19 cellular contexts compared by ENCODE assay signal in the genomic region with DNA sequence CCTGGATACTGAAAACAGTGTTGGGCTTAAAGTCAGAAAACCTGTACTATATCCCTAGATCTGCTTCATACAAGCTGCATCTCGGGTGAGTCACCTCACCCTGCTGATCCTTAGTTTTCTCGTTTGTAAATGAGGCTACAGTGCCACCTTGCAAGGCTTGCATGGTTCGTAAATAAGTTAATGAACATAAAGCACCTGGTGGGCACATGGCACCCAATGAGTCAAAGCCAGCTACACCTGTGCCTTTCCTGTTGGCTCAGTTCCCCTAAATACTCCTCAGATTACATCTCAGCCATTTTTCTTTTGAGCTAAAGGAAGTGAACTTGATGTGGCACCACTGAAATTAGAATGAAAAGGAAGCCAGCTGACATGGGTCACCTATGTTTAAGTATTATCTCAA. TPM values are rescaled to one million over a fixed set of nuclear protein-coding genes. Genes with fewer than 3 reads are reported as not detected.
DNase-seq lines count a peak whose midpoint lies in the region; ATAC-seq, FAIRE-seq and TF ChIP-seq lines count a peak whose summit lies in the region.
"Had no signal": no experiment of that assay in that cellular context is flagged by ENCODE, and none has a peak within 500 bp of the region (broad histone marks: within the 10 kb centered on the region; RNA-seq: fewer than 3 reads in every experiment).

No MANE protein-coding gene starts in this region.

- no peak overlapping the region for H2BK120ac ChIP-seq in H1 (replicated peaks; ENCODE audit: low read depth, low read length)

- no peak for TF ChIP-seq EP300 in H1 (IDR thresholded peaks at IDR 0.05; ENCODE audit: borderline replicate concordance in 1 of 2, low read depth in 2 of 2, low read length in 2 of 2)

- WGBS in H1 (ENCODE audit: extremely low coverage in 1 of 2, insufficient coverage in 1 of 2, insufficient read length in 1 of 2, insufficient replicate concordance in 2 of 2, low coverage in 1 of 2, low lambda C conversion rate in 2 of 2, missing lambda C conversion rate in 1 of 2), 2 experiments = 87% methylated on average over 3 of the region's 3 CpGs; no CpG with 5 or more reads in 1 of the 2 experiments

- H3K4me1 ChIP-seq in MM.1S (ENCODE audit: low read length) (peaks cover 8% of the 10 kb centered on the region; the same call in 1 of the 2 replicates), H1 (replicated peaks in 1 of 4; ENCODE audit: control insufficient read depth in 3 of 4, insufficient read depth in 4 of 4, low read length in 3 of 4) (peaks cover 0 to 4% (median 1%) of the 10 kb centered on the region in 4 experiments; a peak in 3 of 7 replicates), left ventricle myocardium inferior (no peaks in the 10 kb centered on the region)
- H3K4me1 ChIP-seq: left lung, prostate gland had no signal

- H3K18ac ChIP-seq in H1 (ENCODE audit: extremely low read depth, low read length) = no peak overlapping the region

- TF ChIP-seq CTCF in MM.1S (IDR thresholded peaks at IDR 0.05; ENCODE audit: low read length) = no peak; the same call in 1 of the 2 replicates
- no peak for TF ChIP-seq CTCF in H1 (IDR thresholded peaks at IDR 0.05; ENCODE audit: control extremely low read depth in 1 of 3, insufficient read depth in 1 of 3, low read depth in 1 of 3, low read length in 3 of 3)
- TF ChIP-seq CTCF in left ventricle myocardium inferior (IDR thresholded peaks at IDR 0.05; ENCODE audit: borderline replicate concordance) = no peak

- H3K36me3 ChIP-seq in MM.1S (replicated peaks; ENCODE audit: insufficient read depth, low read length) (no peaks in the 10 kb centered on the region), H1 (ENCODE audit: control insufficient read depth in 2 of 4, insufficient read depth in 4 of 4, low read length in 3 of 4) (no peaks in the 10 kb centered on the region), left ventricle myocardium inferior (no peaks in the 10 kb centered on the region)
- H3K36me3 ChIP-seq: left lung, prostate gland had no signal

- H3K79me2 ChIP-seq in MM.1S (ENCODE audit: low read length) (no peaks in the 10 kb centered on the region), H1 (ENCODE audit: control insufficient read depth in 1 of 2, insufficient read depth in 2 of 2, low read length in 2 of 2) (no peaks in the 10 kb centered on the region)

- no peaks in the 10 kb centered on the region for H3K23me2 ChIP-seq in H1 (ENCODE audit: low read depth, low read length)

- H3K9me3 ChIP-seq in MM.1S (replicated peaks; ENCODE audit: insufficient read depth, low read length) (no peaks in the 10 kb centered on the region), H1 (ENCODE audit: insufficient read depth in 2 of 2, low read depth in 1 of 2, low read length in 1 of 2) (no peaks in the 10 kb centered on the region), left ventricle myocardium inferior (replicated peaks) (no peaks in the 10 kb centered on the region)
- H3K9me3 ChIP-seq: left lung, prostate gland had no signal

- H3K9me2 ChIP-seq in MM.1S (replicated peaks; ENCODE audit: insufficient read depth, low read length) = no peaks in the 10 kb centered on the region

- H2BK12ac ChIP-seq in H1 (ENCODE audit: low read depth, low read length) = no peak overlapping the region

- POLR2A ChIA-PET in H1 (lab: Charles Lee; ENCODE audit: partially characterized antibody) = no interaction called here

- H3K4me3 ChIP-seq in MM.1S (ENCODE audit: low read length) (no peak overlapping the region), H1 (ENCODE audit: extremely low read depth in 1 of 4, insufficient read depth in 2 of 4, low read depth in 3 of 4, low read length in 4 of 4) (no peak overlapping the region), left ventricle myocardium inferior (no peak overlapping the region)
- H3K4me3 ChIP-seq: left lung, prostate gland had no signal

- H2AK5ac ChIP-seq in H1 (ENCODE audit: low read depth, low read length) = no peak overlapping the region

- no peak overlapping the region for H2BK5ac ChIP-seq in H1 (ENCODE audit: low read depth, low read length)

- H3K14ac ChIP-seq in H1 (ENCODE audit: insufficient read length) = no peak overlapping the region

- DNase-seq in NCI-H1436 treated with DMSO at 0.1 percent for 48 hours (lab: John Stamatoyannopoulos, UW) (peak; percentile 19), NCI-H1436 (lab: John Stamatoyannopoulos, UW) (no peak), MM.1S (peak; percentile 78), H1 (ENCODE audit: low read depth in 1 of 2, low spot score in 2 of 2) (no peak), renal cortical epithelial cell (ENCODE audit: low read depth) (peak; percentile 93), left ventricle myocardium inferior (no peak)
- DNase-seq: 8988T; activated CD4-positive, alpha-beta T cell treated with anti-CD3 and anti-CD28 coated beads, Interleukin-2, amount 10 ng/mL, durations not matched to agents 7 days and 5 days; activated T-cell treated with anti-CD3 and anti-CD28 coated beads, Interleukin-2, amount 50 U/mL, for 72 hours; head of caudate nucleus; left lung; naive B cell; NCI-H1417 treated with DMSO at 0.1 percent for 48 hours; SHP77 treated with DMSO at 0.1 percent for 48 hours had no signal

- CTCF ChIA-PET in H1 (lab: Charles Lee; ENCODE audit: partially characterized antibody) = interaction anchor here (0.7 to 15.7 kb wide), 17 partner anchors 11 to 491 kb away, joined by 3 to 236 read pairs (median 4); no protein-coding TSS in a partner anchor

- H4K5ac ChIP-seq in H1 (ENCODE audit: insufficient read length, low read depth, low read length) = no peak overlapping the region

- H4K20me1 ChIP-seq in MM.1S (ENCODE audit: insufficient read depth, low read length) = no peaks in the 10 kb centered on the region
- no peaks in the 10 kb centered on the region for H4K20me1 ChIP-seq in H1 (replicated peaks in 1 of 2; ENCODE audit: control insufficient read depth in 1 of 2, insufficient read depth in 2 of 2, low read length in 2 of 2)

- H2AFZ ChIP-seq in MM.1S (ENCODE audit: low read length) (peak overlapping the region; percentile 21), H1 (ENCODE audit: low read length) (no peak overlapping the region)

- H2BK20ac ChIP-seq in H1 (ENCODE audit: low read length) = no peak overlapping the region

- no peak overlapping the region for H3K23ac ChIP-seq in H1 (ENCODE audit: insufficient read length)

- H3F3A ChIP-seq in MM.1S (ENCODE audit: insufficient read depth, low read length) = no peaks in the 10 kb centered on the region

- H4K91ac ChIP-seq in H1 (replicated peaks; ENCODE audit: insufficient read length, low read length) = no peak overlapping the region

- no peak for TF ChIP-seq RAD21 in H1 (IDR thresholded peaks at IDR 0.05 in 1 of 2, conservative IDR thresholded peaks at IDR 0.05 in 1 of 2; ENCODE audit: low read depth in 2 of 2, low read length in 2 of 2)

- FAIRE-seq in H1 (lab: Jason Lieb, UNC) = no peak

- intact Hi-C loops in left ventricle myocardium inferior (cut with micrococcal nuclease) = loop anchor here (5.0 kb wide), 1 partner anchor 94 kb away; no protein-coding TSS in a partner anchor

- H2BK15ac ChIP-seq in H1 (ENCODE audit: low read length) = peak overlapping the region; percentile 54; the same call in 1 of the 2 replicates

- H3K56ac ChIP-seq in H1 (replicated peaks; ENCODE audit: insufficient read length, low read depth, low read length) = no peak overlapping the region

- H4K8ac ChIP-seq in H1 (ENCODE audit: extremely low read depth, insufficient read depth, low read length) = no peak overlapping the region

- H3K79me1 ChIP-seq in H1 (ENCODE audit: low read depth, low read length) = no peaks in the 10 kb centered on the region

- no peak for TF ChIP-seq POLR2A in H1 (IDR thresholded peaks at IDR 0.05; ENCODE audit: control extremely low read depth in 1 of 2, low read depth in 2 of 2, low read length in 2 of 2)

- 0 out of 2 replicates have a peak overlapping the region, but pooled peaks have one; percentile 2 for H3K9ac ChIP-seq in MM.1S (ENCODE audit: low read length)
- no peak overlapping the region for H3K9ac ChIP-seq in H1 (replicated peaks in 1 of 4; ENCODE audit: extremely low read depth in 1 of 4, low read depth in 3 of 4, low read length in 3 of 4)

- H3K4ac ChIP-seq in H1 (replicated peaks; ENCODE audit: insufficient read length, low read depth, low read length) = no peak overlapping the region

- H3K27me3 ChIP-seq in MM.1S (replicated peaks; ENCODE audit: insufficient read depth, low read length) (no peaks in the 10 kb centered on the region), H1 (replicated peaks in 1 of 4; ENCODE audit: control insufficient read depth in 3 of 4, extremely low read depth in 1 of 4, insufficient read depth in 3 of 4, low read length in 3 of 4) (no peaks in the 10 kb centered on the region), left ventricle myocardium inferior (ENCODE audit: low read depth) (peaks cover 5% of the 10 kb centered on the region)
- H3K27me3 ChIP-seq: left lung had no signal

- peak overlapping the region; percentile 47; the same call in 1 of the 2 replicates for H3K27ac ChIP-seq in MM.1S (ENCODE audit: low read length)
- H3K27ac ChIP-seq in H1 (ENCODE audit: low read depth, low read length) = no peak overlapping the region
- no peak overlapping the region for H3K27ac ChIP-seq in left ventricle myocardium inferior (replicated peaks)
- H3K27ac ChIP-seq: left lung, prostate gland had no signal

- peak overlapping the region; percentile 5 for H3K4me2 ChIP-seq in MM.1S (ENCODE audit: low read depth, low read length)
- H3K4me2 ChIP-seq in H1 (ENCODE audit: insufficient read depth in 1 of 2, low read depth in 2 of 2, low read length in 2 of 2) = no peak overlapping the region

- ATAC-seq in GM21723 (IDR thresholded peaks at IDR 0.05; ENCODE audit: unreplicated experiment) (no peak), HG03139 (IDR thresholded peaks at IDR 0.05; ENCODE audit: unreplicated experiment) (no peak)
- ATAC-seq: activated T-cell treated with anti-CD3 and anti-CD28 coated beads, Interleukin-2, amount 50 U/mL, for 72 hours; left lung had no signal

TF ChIP-seq in H1, 55 proteins besides CTCF, POLR2A, EP300 and RAD21 (continues in another document):
- TF ChIP-seq EGR1 (IDR thresholded peaks at IDR 0.05; ENCODE audit: borderline replicate concordance, low read depth, low read length) = no peak
- TF ChIP-seq GTF2F1 (IDR thresholded peaks at IDR 0.05; ENCODE audit: borderline replicate concordance, low read depth, low read length) = no peak

RNA-seq across cellular contexts. Expression of gene RTP1, which starts 26.5 kb away (rescaled TPM):
- total RNA-seq in H1 (2021; fragmentation: NEBNext Ultra II Directional; extraction: Animal tissue kit (Norgen Biotek cat#: 25700)) = 3.0 and 3.2 TPM in 2 replicates
- 2.1 and 2.9 TPM in 2 replicates for polyA plus RNA-seq in H1 (2011; rRNA removed)
- 2.6 TPM for polyA plus RNA-seq in H1 (2011; cell fraction: cytosol; rRNA removed)
- 1.6 TPM for polyA plus RNA-seq in H1 (2011; cell fraction: nucleus; rRNA removed)
- 2.3 to 4.1 TPM (median 3.1 TPM) in 4 replicates for polyA plus RNA-seq in H1 (2012, experiment 1 of 2)
- polyA plus RNA-seq in H1 (2012, experiment 2 of 2) = 1.4 TPM
- 2.9 TPM for polyA plus RNA-seq in H1 (2013, experiment 1 of 2)
- polyA plus RNA-seq in H1 (2013, experiment 2 of 2) = 2.8 TPM
- 1.8 and 2.0 TPM in 2 replicates for polyA minus RNA-seq in H1 (2011; rRNA and poly(A)+ RNA removed)
- polyA minus RNA-seq in H1 (2011; cell fraction: cytosol; rRNA and poly(A)+ RNA removed) = 2.9 TPM
- polyA minus RNA-seq in H1 (2011; cell fraction: nucleus; rRNA and poly(A)+ RNA removed) = 2.0 TPM
- total RNA-seq in renal cortical epithelial cell = not detected in 2 replicates
- total RNA-seq in left ventricle myocardium inferior = not detected
- total RNA-seq: activated CD4-positive, alpha-beta T cell treated with anti-CD3 and anti-CD28 coated beads, Interleukin-2, amount 10 ng/mL, durations not matched to agents 7 days and 5 days; activated T-cell treated with anti-CD3 and anti-CD28 coated beads, Interleukin-2, amount 50 U/mL, for 72 hours; CD4-positive, CD25-positive, alpha-beta regulatory T cell; G401; left lung; prostate gland had no signal
- polyA plus RNA-seq: CD4-positive, CD25-positive, alpha-beta regulatory T cell had no signal

Comparison
In these comparisons a context has a peak if more than half of its experiments do, and no peak if none do; other contexts are left out.
1. DNase-seq: peak in NCI-H1436 treated with DMSO at 0.1 percent for 48 hours (single experiment), MM.1S (single experiment) and renal cortical epithelial cell (single experiment); none in NCI-H1436 (single experiment), H1 (0 of 2) and left ventricle myocardium inferior (single experiment).